1 cellular context compared by ENCODE assay signal in genomic region chr2:235930701-235931100, GRCh38.
TF ChIP-seq lines count a peak whose summit lies in the region.

No MANE protein-coding gene starts in this region.

TF ChIP-seq in H1, 55 proteins besides CTCF, POLR2A, EP300 and RAD21 (continued from another document):
- no peak for TF ChIP-seq MAX (IDR thresholded peaks at IDR 0.05)
- TF ChIP-seq TAF1 (IDR thresholded peaks at IDR 0.05; ENCODE audit: low read depth, low read length) = no peak
- no peak for TF ChIP-seq BRCA1 (IDR thresholded peaks at IDR 0.05; ENCODE audit: low read depth, low read length)
- no peak for TF ChIP-seq ASH2L (IDR thresholded peaks at IDR 0.05; ENCODE audit: low read length)
- no peak for TF ChIP-seq CHD2 (IDR thresholded peaks at IDR 0.05; ENCODE audit: low read length)
- TF ChIP-seq CEBPB (IDR thresholded peaks at IDR 0.05; ENCODE audit: low read depth, low read length) = no peak
- TF ChIP-seq MAFK (IDR thresholded peaks at IDR 0.05; ENCODE audit: low read depth, low read length) = no peak
- no peak for TF ChIP-seq CBX5 (IDR thresholded peaks at IDR 0.05; ENCODE audit: low read depth, low read length)
TF ChIP-seq in H1: peak in this region for 0.
